In the genomic region with DNA sequence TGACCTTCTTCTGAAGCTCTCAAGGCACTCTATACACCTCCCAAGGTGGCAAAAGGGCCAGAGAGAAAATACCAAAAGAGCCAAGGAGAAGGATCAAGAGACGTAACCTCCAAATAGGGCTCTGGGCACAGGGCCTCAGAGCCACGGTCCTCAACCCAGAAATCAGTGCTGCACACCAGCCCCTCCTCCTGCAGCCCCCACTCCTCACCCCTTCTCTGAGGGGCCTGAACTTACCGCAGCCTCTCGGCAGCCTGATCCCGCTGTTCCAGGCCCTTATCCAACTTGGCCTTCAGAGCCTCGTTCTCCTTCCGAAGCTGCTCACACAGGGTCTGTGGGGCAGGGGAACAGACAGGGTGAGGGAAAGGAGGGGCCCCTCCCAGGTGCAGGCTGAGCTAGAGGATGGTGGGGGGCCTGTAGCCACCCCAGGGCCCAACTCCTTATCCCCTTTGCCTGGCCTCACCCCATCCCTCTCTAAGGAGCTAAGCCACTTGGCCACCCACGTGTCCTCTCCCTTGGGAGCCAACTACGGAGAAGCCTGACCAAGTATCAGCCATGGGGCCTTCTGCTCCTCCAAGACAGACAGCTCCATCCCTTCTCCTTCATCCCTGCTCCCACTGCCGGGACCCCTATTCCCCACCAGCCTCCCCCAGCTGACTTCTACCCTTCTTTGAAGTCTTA, we compare ENCODE assay signal across 10 cellular contexts. TPM values are rescaled to one million over a fixed set of nuclear protein-coding genes. Genes with fewer than 3 reads are reported as not detected.
DNase-seq lines count a peak whose midpoint lies in the region; ATAC-seq and TF ChIP-seq lines count a peak whose summit lies in the region.
"Had no signal": no experiment of that assay in that cellular context is flagged by ENCODE, and none has a peak within 500 bp of the region (broad histone marks: within the 10 kb centered on the region; RNA-seq: fewer than 3 reads in every experiment).

No MANE protein-coding gene starts in this region.

- CTCF ChIA-PET in activated CD8-positive, alpha-beta memory T cell treated with anti-CD3 and anti-CD28 coated beads, Interleukin-2, amount 10 ng/mL, durations not matched to agents 7 days and 5 days (lab: Charles Lee) = interaction anchor here (0.6 to 7.3 kb wide), 38 partner anchors 11 to 651 kb away, joined by 3 to 182 read pairs (median 5); partner anchors contain the start of genes ANXA6, GM2A and TNIP1

- WGBS in thyroid gland, 2 donors = 78 to 81% methylated on average over 9 to 10 of the region's 10 CpGs

- H3K36me3 Mint-ChIP-seq in activated CD8-positive, alpha-beta memory T cell treated with anti-CD3 and anti-CD28 coated beads, Interleukin-2, amount 10 ng/mL, durations not matched to agents 7 days and 5 days = peaks cover 22% of the 10 kb centered on the region
- H3K36me3 Mint-ChIP-seq in immature natural killer cell = peaks cover 8 to 42% (median 14%) of the 10 kb centered on the region in 3 donors

- no peak for DNase-seq in activated CD8-positive, alpha-beta memory T cell treated with anti-CD3 and anti-CD28 coated beads, Interleukin-2, amount 10 ng/mL, durations not matched to agents 7 days and 5 days
- no peak for DNase-seq in activated CD8-positive, alpha-beta memory T cell treated with anti-CD3 and anti-CD28 coated beads for 24 hours
- DNase-seq in RWPE2 (ENCODE audit: low spot score) (no peak), immature natural killer cell (no peak), thyroid gland (no peak), DMS79 treated with DMSO at 0.1 percent for 48 hours (lab: John Stamatoyannopoulos, UW) (no peak), NCI-H2081 (lab: John Stamatoyannopoulos, UW) (no peak)
- no peak for DNase-seq in stimulated activated naive CD4-positive, alpha-beta T cell treated with Interleukin-2 at 50 U/mL for 16 hours (lab: John Stamatoyannopoulos, UW)

- no peak overlapping the region for H3K27ac ChIP-seq in RWPE2 (ENCODE audit: poor library complexity, severe bottlenecking)
- H3K27ac ChIP-seq in thyroid gland = peak overlapping the region in 2 of 3 donors; percentile 12 to 62

- TF ChIP-seq POLR2A in thyroid gland (IDR thresholded peaks at IDR 0.05) = no peak

- H3K27me3 Mint-ChIP-seq in activated CD8-positive, alpha-beta memory T cell treated with anti-CD3 and anti-CD28 coated beads, Interleukin-2, amount 10 ng/mL, durations not matched to agents 7 days and 5 days = no peaks in the 10 kb centered on the region
- peaks cover 3 to 13% (median 6%) of the 10 kb centered on the region in 3 donors for H3K27me3 Mint-ChIP-seq in immature natural killer cell (ENCODE audit: low read depth in 3 of 3)

- ATAC-seq in activated CD8-positive, alpha-beta memory T cell treated with anti-CD3 and anti-CD28 coated beads, Interleukin-2, amount 10 ng/mL, durations not matched to agents 7 days and 5 days = peak; percentile 37
- no peak for ATAC-seq in RWPE2 (ENCODE audit: low read depth)

- H3K4me1 ChIP-seq in RWPE2 (ENCODE audit: insufficient read depth, poor library complexity, severe bottlenecking) = no peaks in the 10 kb centered on the region
- peaks cover 7 to 35% of the 10 kb centered on the region in 2 donors for H3K4me1 ChIP-seq in thyroid gland

- H3K36me3 ChIP-seq in RWPE2 (ENCODE audit: low read depth) = peaks cover 95% of the 10 kb centered on the region
- H3K36me3 ChIP-seq in thyroid gland = peaks cover 28 to 30% of the 10 kb centered on the region in 2 donors

- TF ChIP-seq CTCF in RWPE2 (IDR thresholded peaks at IDR 0.05; ENCODE audit: poor library complexity, severe bottlenecking) (peak; percentile 58), thyroid gland (IDR thresholded peaks at IDR 0.05) (peak in 1 of 6 experiments; percentile 7)

- no peaks in the 10 kb centered on the region for H3K9me3 Mint-ChIP-seq in activated CD8-positive, alpha-beta memory T cell treated with anti-CD3 and anti-CD28 coated beads, Interleukin-2, amount 10 ng/mL, durations not matched to agents 7 days and 5 days (ENCODE audit: low read depth)
- H3K9me3 Mint-ChIP-seq in immature natural killer cell = no peaks in the 10 kb centered on the region

- H3K4me3 ChIP-seq in RWPE2 (ENCODE audit: severe bottlenecking) (no peak overlapping the region), thyroid gland (replicated peaks in 1 of 3) (no peak overlapping the region)
- H3K4me3 ChIP-seq: mucosa of descending colon had no signal

- peak overlapping the region; percentile 9 for H3K27ac Mint-ChIP-seq in activated CD8-positive, alpha-beta memory T cell treated with anti-CD3 and anti-CD28 coated beads, Interleukin-2, amount 10 ng/mL, durations not matched to agents 7 days and 5 days
- peak overlapping the region in 5 of 6 donors; percentile 15 to 75 (median 51) for H3K27ac Mint-ChIP-seq in immature natural killer cell

- H3K4me1 Mint-ChIP-seq in activated CD8-positive, alpha-beta memory T cell treated with anti-CD3 and anti-CD28 coated beads, Interleukin-2, amount 10 ng/mL, durations not matched to agents 7 days and 5 days = peaks cover 14% of the 10 kb centered on the region
- peaks cover 4 to 22% of the 10 kb centered on the region in 2 donors for H3K4me1 Mint-ChIP-seq in immature natural killer cell

- H3K4me3 Mint-ChIP-seq in activated CD8-positive, alpha-beta memory T cell treated with anti-CD3 and anti-CD28 coated beads, Interleukin-2, amount 10 ng/mL, durations not matched to agents 7 days and 5 days = no peak overlapping the region
- no peak overlapping the region for H3K4me3 Mint-ChIP-seq in immature natural killer cell

- H3K9me3 ChIP-seq in RWPE2 (ENCODE audit: severe bottlenecking) (no peaks in the 10 kb centered on the region), thyroid gland (no peaks in the 10 kb centered on the region)
- H3K9me3 ChIP-seq: mucosa of descending colon had no signal

- intact Hi-C loops in thyroid gland (cut with DNase I) = loop anchor here (2.0 to 5.0 kb wide), 2 partner anchors 67 to 115 kb away; no protein-coding TSS in a partner anchor

- H3K27me3 ChIP-seq in RWPE2 (ENCODE audit: insufficient read depth, poor library complexity, severe bottlenecking) = no peaks in the 10 kb centered on the region
- H3K27me3 ChIP-seq in thyroid gland = no peaks in the 10 kb centered on the region

RNA-seq across cellular contexts. Expression of gene TNIP1, which starts 28.8 kb away (rescaled TPM):
- total RNA-seq in activated CD8-positive, alpha-beta memory T cell treated with anti-CD3 and anti-CD28 coated beads, Interleukin-2, amount 10 ng/mL, durations not matched to agents 7 days and 5 days = 100 to 1,000 TPM; 136 to 201 TPM
- polyA plus RNA-seq in immature natural killer cell = 10 to 100 TPM; 21.8 to 62.4 (median 40.2) TPM
- total RNA-seq in thyroid gland = 100 to 1,000 TPM in 1 of 4 donors, 10 to 100 TPM in 3; 74.4 to 115 (median 94.7) TPM

RNA-seq across cellular contexts. Expression of gene GPX3, which starts 31.7 kb away (rescaled TPM):
- total RNA-seq in activated CD8-positive, alpha-beta memory T cell treated with anti-CD3 and anti-CD28 coated beads, Interleukin-2, amount 10 ng/mL, durations not matched to agents 7 days and 5 days = not detected
- polyA plus RNA-seq in immature natural killer cell = under 1 TPM in 1 of 3 donors, not detected in 2; 0.96 TPM
- total RNA-seq in thyroid gland = over 10,000 TPM in 1 of 4 donors, 1,000 to 10,000 TPM in 3; 2,730 to 12,549 (median 7,201) TPM
- total RNA-seq: PC-3 had no signal

Comparison
In these comparisons a context has a peak if more than half of its experiments do, and no peak if none do; other contexts are left out.
1. RNA of gene GPX3, which starts 31.7 kb away (total RNA-seq): 2,730 to 12,549 TPM in thyroid gland; not detected in activated CD8-positive, alpha-beta memory T cell treated with anti-CD3 and anti-CD28 coated beads, Interleukin-2, amount 10 ng/mL, durations not matched to agents 7 days and 5 days; every median in the first group is over 1,000 times any median in the second.